Comparison of ENCODE assay signal across 21 cellular contexts in genomic region chrX:129813662-129814061, GRCh38. TPM values are rescaled to one million over a fixed set of nuclear protein-coding genes. Genes with fewer than 3 reads are reported as not detected.
DNase-seq lines count a peak whose midpoint lies in the region; ATAC-seq and TF ChIP-seq lines count a peak whose summit lies in the region.
"Had no signal": no experiment of that assay in that cellular context is flagged by ENCODE, and none has a peak within 500 bp of the region (broad histone marks: within the 10 kb centered on the region; RNA-seq: fewer than 3 reads in every experiment).

No MANE protein-coding gene starts in this region.

- H3K9me3 ChIP-seq in adipocyte (ENCODE audit: control insufficient read depth, low read length), result peaks cover 6% of the 10 kb centered on the region
- H3K9me3 ChIP-seq in upper lobe of right lung, result no peaks in the 10 kb centered on the region
- H3K9me3 ChIP-seq: A549, Caco-2 had no signal

- intact Hi-C loops in sciatic nerve (cut with DNase I), result no loop called here
- intact Hi-C loops in upper lobe of right lung (cut with DNase I), result no loop called here

- H3K4me1 ChIP-seq in adipocyte (ENCODE audit: control insufficient read depth, insufficient read depth, low read length) (peaks cover 30% of the 10 kb centered on the region), upper lobe of right lung (no peaks in the 10 kb centered on the region)
- H3K4me1 ChIP-seq: A549, Caco-2 had no signal

- H3K4me3 ChIP-seq in adipocyte (ENCODE audit: low read length) (no peak overlapping the region), fibroblast of mammary gland (ENCODE audit: control insufficient read depth, low read depth, low read length) (no peak overlapping the region), upper lobe of right lung (no peak overlapping the region)
- H3K4me3 ChIP-seq: A549; BLaER1 treated with 17β-estradiol and CSF1 and Interleukin-3, amounts not matched to agents 10 nM and 100 nM; GM12878 had no signal

- peaks cover 46% of the 10 kb centered on the region for H3K36me3 ChIP-seq in adipocyte (ENCODE audit: control insufficient read depth, insufficient read depth, low read length, severe bottlenecking)
- H3K36me3 ChIP-seq in upper lobe of right lung, result no peaks in the 10 kb centered on the region

- ATAC-seq in sciatic nerve (peak; percentile 58), upper lobe of right lung (peak; percentile 84), HG03342 (IDR thresholded peaks at IDR 0.05; ENCODE audit: unreplicated experiment) (no peak)
- ATAC-seq: A549; CD8-positive, alpha-beta T cell; GM12878 had no signal

- no peak for TF ChIP-seq CTCF in fibroblast of mammary gland (conservative IDR thresholded peaks at IDR 0.05; ENCODE audit: control insufficient read depth, insufficient read depth, low read depth, low read length)
- no peak for TF ChIP-seq CTCF in upper lobe of right lung (IDR thresholded peaks at IDR 0.05)

- peaks cover 11% of the 10 kb centered on the region for H3K27me3 ChIP-seq in adipocyte (replicated peaks; ENCODE audit: control insufficient read depth, insufficient read depth, low read length)
- H3K27me3 ChIP-seq in upper lobe of right lung, result no peaks in the 10 kb centered on the region

- H3K27ac ChIP-seq in upper lobe of right lung, result no peak overlapping the region
- H3K27ac ChIP-seq: 22Rv1; A549; BLaER1 treated with 17β-estradiol and CSF1 and Interleukin-3, amounts not matched to agents 10 nM and 100 nM; C4-2B had no signal

- H3K9ac ChIP-seq in adipocyte (ENCODE audit: low read length), result peak overlapping the region; percentile 50
- H3K9ac ChIP-seq: BLaER1 treated with 17β-estradiol and CSF1 and Interleukin-3, amounts not matched to agents 10 nM and 100 nM had no signal

- DNase-seq in adipocyte (ENCODE audit: low read depth) (no peak), fibroblast of mammary gland (ENCODE audit: low read depth) (peak; percentile 13), sciatic nerve (ENCODE audit: low spot score) (no peak), upper lobe of right lung (no peak), EL (no peak), ureter (ENCODE audit: low spot score) (no peak)
- DNase-seq: AML-193; Caco-2; Calu3; CD4-positive, alpha-beta T cell; CD8-positive, alpha-beta T cell; DMS79 treated with DMSO at 0.1 percent for 48 hours; GDM1 had no signal

RNA-seq across cellular contexts. Expression of gene ZDHHC9, which starts 30.0 kb away (rescaled TPM):
- total RNA-seq in sciatic nerve, result 30.4 TPM
- 48.4 TPM for total RNA-seq in upper lobe of right lung
- 34.3 TPM for total RNA-seq in ureter

RNA-seq across cellular contexts. Expression of gene SASH3, which starts 33.9 kb away (rescaled TPM):
- 8.6 TPM for total RNA-seq in sciatic nerve
- 41.2 TPM for total RNA-seq in upper lobe of right lung
- total RNA-seq in ureter, result 8.4 TPM
- total RNA-seq: A172, Caco-2, Calu3, G401 had no signal
